17 cellular contexts compared by ENCODE assay signal in the genomic region with DNA sequence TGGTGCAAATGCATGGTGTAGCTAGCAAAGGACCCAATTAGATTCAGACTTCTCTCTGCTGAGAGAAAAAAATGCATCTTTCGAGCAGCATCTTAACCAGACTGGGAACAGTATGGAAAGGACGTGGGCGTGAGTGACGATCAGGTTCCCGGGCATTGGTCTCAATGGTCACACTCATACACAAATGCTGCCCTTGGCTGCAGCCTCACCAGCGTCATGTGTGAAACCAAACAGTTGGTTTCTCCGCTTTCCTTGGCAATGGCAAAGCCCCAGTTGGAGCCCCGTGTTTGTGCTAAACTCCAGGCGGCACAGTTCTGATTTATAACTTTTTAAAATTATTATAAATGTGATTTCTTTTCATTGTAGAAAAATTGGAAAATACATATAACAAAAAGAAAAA.
DNase-seq lines count a peak whose midpoint lies in the region; ATAC-seq and TF ChIP-seq lines count a peak whose summit lies in the region.
"Had no signal": no experiment of that assay in that cellular context is flagged by ENCODE, and none has a peak within 500 bp of the region (broad histone marks: within the 10 kb centered on the region; RNA-seq: fewer than 3 reads in every experiment).

No MANE protein-coding gene starts in this region.

- H3K27ac ChIP-seq in IMR-90 (ENCODE audit: insufficient read depth, low read length) = no peak overlapping the region
- H3K27ac ChIP-seq in mesenchymal stem cell (ENCODE audit: low read length, poor library complexity, severe bottlenecking) = no peak overlapping the region
- H3K27ac ChIP-seq: BLaER1, C4-2B, GM23248 had no signal

- H2BK120ac ChIP-seq in IMR-90 (ENCODE audit: low read depth, low read length) = no peak overlapping the region
- no peak overlapping the region for H2BK120ac ChIP-seq in mesenchymal stem cell (ENCODE audit: low read depth, low read length)

- CTCF ChIA-PET in IMR-90 (lab: Yijun Ruan, JAX) = no interaction called here

- no CpG with 5 or more reads among the region's 9 CpGs for WGBS in IMR-90 (ENCODE audit: extremely low coverage in 2 of 2, insufficient read length in 1 of 2), 2 experiments
- 92% methylated on average over 5 of the region's 9 CpGs for WGBS in mesenchymal stem cell

- no peak overlapping the region for H3K4me3 ChIP-seq in IMR-90 (ENCODE audit: insufficient read depth, low read depth, low read length)
- H3K4me3 ChIP-seq in mesenchymal stem cell (ENCODE audit: insufficient read depth in 1 of 2, low read depth in 1 of 2, low read length in 2 of 2) = no peak overlapping the region
- H3K4me3 ChIP-seq: BLaER1, GM23248 had no signal

- no peak overlapping the region for H2BK12ac ChIP-seq in mesenchymal stem cell (ENCODE audit: low read length in 2 of 2)

- no peak for TF ChIP-seq POLR2A in IMR-90 (IDR thresholded peaks at IDR 0.05; ENCODE audit: low read depth, low read length)

- DNase-seq in IMR-90 (no peak), cerebellum (ENCODE audit: low spot score) (peak; percentile 77), stromal cell of bone marrow (ENCODE audit: low read depth) (peak; percentile 40), mesenchymal stem cell (no peak), anterior cingulate cortex (lab: John Stamatoyannopoulos, UW) (no peak)
- DNase-seq: CD4-positive, alpha-beta T cell; CD8-positive, alpha-beta memory T cell; DMS 273 treated with DMSO at 0.1 percent for 48 hours; DMS79; EL; GF-D8; GM23248; H9 had no signal

- H3K14ac ChIP-seq in IMR-90 (replicated peaks; ENCODE audit: low read depth, low read length) = no peak overlapping the region
- H3K14ac ChIP-seq in mesenchymal stem cell (ENCODE audit: low read length in 2 of 2) = peak overlapping the region in 1 of 2 experiments; percentile 48

- H4K20me1 ChIP-seq in IMR-90 (ENCODE audit: insufficient read depth, low read length) = no peaks in the 10 kb centered on the region
- H4K20me1 ChIP-seq: BLaER1 had no signal

- H3K4me2 ChIP-seq in IMR-90 (ENCODE audit: low read depth, low read length) (no peak overlapping the region), mesenchymal stem cell (ENCODE audit: low read length, poor library complexity, severe bottlenecking) (no peak overlapping the region)
- H3K4me2 ChIP-seq: BLaER1 had no signal

- H2AK9ac ChIP-seq in IMR-90 (replicated peaks; ENCODE audit: low read depth, low read length, poor library complexity) = no peak overlapping the region

- H3K9ac ChIP-seq in IMR-90 (ENCODE audit: low read depth, low read length) = no peak overlapping the region
- H3K9ac ChIP-seq in mesenchymal stem cell (ENCODE audit: low read length) = no peak overlapping the region
- H3K9ac ChIP-seq: BLaER1, GM23248 had no signal

- 0 out of 2 replicates have a peak overlapping the region, but pooled peaks have one; percentile 2 for H2BK20ac ChIP-seq in IMR-90 (ENCODE audit: low read depth, low read length)

- POLR2A ChIA-PET in IMR-90 (lab: Charles Lee; ENCODE audit: unreplicated experiment) = no interaction called here

- H2AFZ ChIP-seq in IMR-90 (replicated peaks; ENCODE audit: low read length, poor library complexity) (no peak overlapping the region), mesenchymal stem cell (ENCODE audit: low read depth, low read length) (no peak overlapping the region)
- H2AFZ ChIP-seq: GM23248 had no signal

- H3K18ac ChIP-seq in IMR-90 (ENCODE audit: low read depth, low read length) (no peak overlapping the region), mesenchymal stem cell (ENCODE audit: low read depth in 1 of 2, low read length in 2 of 2) (no peak overlapping the region)

- H3K4ac ChIP-seq in IMR-90 (ENCODE audit: low read depth, low read length) (no peak overlapping the region), mesenchymal stem cell (ENCODE audit: low read depth in 1 of 2, low read length in 2 of 2) (no peak overlapping the region)

- H3K9me3 ChIP-seq in IMR-90 (ENCODE audit: control insufficient read depth, insufficient read depth, low read length) (no peaks in the 10 kb centered on the region), mesenchymal stem cell (ENCODE audit: control insufficient read depth, low read length) (no peaks in the 10 kb centered on the region)
- H3K9me3 ChIP-seq: BLaER1 had no signal

- dilution Hi-C loops in IMR-90 (cut with HindIII; ENCODE audit: low sequenced_read_pairs, unreplicated experiment) = no loop called here

- H3K79me1 ChIP-seq in IMR-90 (ENCODE audit: low read depth in 1 of 2, low read length in 2 of 2) (no peaks in the 10 kb centered on the region), mesenchymal stem cell (replicated peaks; ENCODE audit: low read length, poor library complexity, severe bottlenecking) (no peaks in the 10 kb centered on the region)

- no peak for TF ChIP-seq CTCF in IMR-90 (conservative IDR thresholded peaks at IDR 0.05; ENCODE audit: low read depth, low read length)

- H4K91ac ChIP-seq in IMR-90 (ENCODE audit: insufficient read depth, low read depth, low read length) = no peak overlapping the region
- no peak overlapping the region for H4K91ac ChIP-seq in mesenchymal stem cell (ENCODE audit: low read length)

- H3K27me3 ChIP-seq in IMR-90 (ENCODE audit: control insufficient read depth, insufficient read depth, low read length) = peaks cover 5% of the 10 kb centered on the region
- no peaks in the 10 kb centered on the region for H3K27me3 ChIP-seq in mesenchymal stem cell (ENCODE audit: control insufficient read depth in 1 of 2, insufficient read depth in 1 of 2, low read length in 2 of 2)
- H3K27me3 ChIP-seq: BLaER1 had no signal

- no peak overlapping the region for H4K5ac ChIP-seq in IMR-90 (ENCODE audit: low read depth, low read length)

- H3K23ac ChIP-seq in IMR-90 (ENCODE audit: low read depth, low read length) (no peak overlapping the region), mesenchymal stem cell (ENCODE audit: low read length in 2 of 2) (no peak overlapping the region)

- no TSS peak for BruUV-seq in IMR-90 (replicated peaks; lab: Mats Ljungman, UMichigan)

- H2BK5ac ChIP-seq in IMR-90 (ENCODE audit: low read depth, low read length, poor library complexity, severe bottlenecking) (no peak overlapping the region), mesenchymal stem cell (ENCODE audit: low read depth, low read length, poor library complexity, severe bottlenecking) (no peak overlapping the region)

- H2BK15ac ChIP-seq in IMR-90 (ENCODE audit: low read depth, low read length) = no peak overlapping the region
- no peak overlapping the region for H2BK15ac ChIP-seq in mesenchymal stem cell (ENCODE audit: low read depth, poor library complexity, severe bottlenecking)

- intact Hi-C loops in IMR-90 (cut with micrococcal nuclease) = no loop called here

- in situ Hi-C loops in IMR-90 (cut with MboI; ENCODE audit: low sequenced_read_pairs) = no loop called here

- H3K9me1 ChIP-seq in IMR-90 (ENCODE audit: insufficient read depth, low read length) = peaks cover 5% of the 10 kb centered on the region; the same call in 1 of the 2 replicates

- H4K8ac ChIP-seq in IMR-90 (ENCODE audit: low read depth in 2 of 2, low read length in 2 of 2) (no peak overlapping the region), mesenchymal stem cell (ENCODE audit: low read length) (no peak overlapping the region)

- no peak overlapping the region for H3K56ac ChIP-seq in IMR-90 (ENCODE audit: extremely low read depth, insufficient read depth, low read length)

- no peak for ATAC-seq in IMR-90 (ENCODE audit: low read depth)
- ATAC-seq in GM21737 (IDR thresholded peaks at IDR 0.05; ENCODE audit: unreplicated experiment) = no peak
- ATAC-seq: HCT116 had no signal

- H2AK5ac ChIP-seq in IMR-90 (ENCODE audit: low read depth, low read length) (no peak overlapping the region), mesenchymal stem cell (ENCODE audit: low read length, severe bottlenecking) (no peak overlapping the region)

- H3K4me1 ChIP-seq in IMR-90 (ENCODE audit: control insufficient read depth, insufficient read depth, low read length) (no peaks in the 10 kb centered on the region), mesenchymal stem cell (ENCODE audit: control insufficient read depth, insufficient read depth, low read depth, low read length) (no peaks in the 10 kb centered on the region)
- H3K4me1 ChIP-seq: BLaER1 had no signal

- no peak for TF ChIP-seq RAD21 in IMR-90 (IDR thresholded peaks at IDR 0.05; ENCODE audit: low read length)

- H3K36me3 ChIP-seq in IMR-90 (ENCODE audit: control insufficient read depth, insufficient read depth, low read length) = no peaks in the 10 kb centered on the region
- H3K36me3 ChIP-seq in mesenchymal stem cell (ENCODE audit: control insufficient read depth in 1 of 2, insufficient read depth in 2 of 2, low read depth in 1 of 2, low read length in 2 of 2) = no peaks in the 10 kb centered on the region
- H3K36me3 ChIP-seq: BLaER1 had no signal

TF ChIP-seq in IMR-90, 13 proteins besides CTCF, POLR2A, EP300 and RAD21 (continues in another document):
- TF ChIP-seq USF2 (IDR thresholded peaks at IDR 0.05; ENCODE audit: low read depth, low read length) = no peak
- no peak for TF ChIP-seq MAZ (IDR thresholded peaks at IDR 0.05; ENCODE audit: borderline replicate concordance, low read depth, low read length)
- TF ChIP-seq FOS (IDR thresholded peaks at IDR 0.05; ENCODE audit: low read depth, low read length) = no peak
- TF ChIP-seq CEBPB (IDR thresholded peaks at IDR 0.05; ENCODE audit: low read depth, low read length) = no peak
- TF ChIP-seq BHLHE40 (IDR thresholded peaks at IDR 0.05; ENCODE audit: low read depth, low read length) = no peak
- no peak for TF ChIP-seq SMC3 (IDR thresholded peaks at IDR 0.05; ENCODE audit: low read depth, low read length)
- TF ChIP-seq RFX5 (IDR thresholded peaks at IDR 0.05; ENCODE audit: low read depth, low read length) = no peak
- TF ChIP-seq NFE2L2 (IDR thresholded peaks at IDR 0.05; ENCODE audit: low read depth, low read length) = no peak
- TF ChIP-seq RCOR1 (IDR thresholded peaks at IDR 0.05; ENCODE audit: insufficient replicate concordance, low read length) = no peak
- TF ChIP-seq, protein P1, sequence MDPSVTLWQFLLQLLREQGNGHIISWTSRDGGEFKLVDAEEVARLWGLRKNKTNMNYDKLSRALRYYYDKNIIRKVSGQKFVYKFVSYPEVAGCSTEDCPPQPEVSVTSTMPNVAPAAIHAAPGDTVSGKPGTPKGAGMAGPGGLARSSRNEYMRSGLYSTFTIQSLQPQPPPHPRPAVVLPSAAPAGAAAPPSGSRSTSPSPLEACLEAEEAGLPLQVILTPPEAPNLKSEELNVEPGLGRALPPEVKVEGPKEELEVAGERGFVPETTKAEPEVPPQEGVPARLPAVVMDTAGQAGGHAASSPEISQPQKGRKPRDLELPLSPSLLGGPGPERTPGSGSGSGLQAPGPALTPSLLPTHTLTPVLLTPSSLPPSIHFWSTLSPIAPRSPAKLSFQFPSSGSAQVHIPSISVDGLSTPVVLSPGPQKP (IDR thresholded peaks at IDR 0.05; ENCODE audit: borderline replicate concordance, low read depth, low read length) = no peak

Comparison
In these comparisons a context has a peak if more than half of its experiments do, and no peak if none do; other contexts are left out.
1. DNase-seq: peak in cerebellum (single experiment) and stromal cell of bone marrow (single experiment); none in IMR-90 (single experiment), mesenchymal stem cell (single experiment) and anterior cingulate cortex (0 of 58).